Comparison of ENCODE assay signal across 1 cellular context in the genomic region with DNA sequence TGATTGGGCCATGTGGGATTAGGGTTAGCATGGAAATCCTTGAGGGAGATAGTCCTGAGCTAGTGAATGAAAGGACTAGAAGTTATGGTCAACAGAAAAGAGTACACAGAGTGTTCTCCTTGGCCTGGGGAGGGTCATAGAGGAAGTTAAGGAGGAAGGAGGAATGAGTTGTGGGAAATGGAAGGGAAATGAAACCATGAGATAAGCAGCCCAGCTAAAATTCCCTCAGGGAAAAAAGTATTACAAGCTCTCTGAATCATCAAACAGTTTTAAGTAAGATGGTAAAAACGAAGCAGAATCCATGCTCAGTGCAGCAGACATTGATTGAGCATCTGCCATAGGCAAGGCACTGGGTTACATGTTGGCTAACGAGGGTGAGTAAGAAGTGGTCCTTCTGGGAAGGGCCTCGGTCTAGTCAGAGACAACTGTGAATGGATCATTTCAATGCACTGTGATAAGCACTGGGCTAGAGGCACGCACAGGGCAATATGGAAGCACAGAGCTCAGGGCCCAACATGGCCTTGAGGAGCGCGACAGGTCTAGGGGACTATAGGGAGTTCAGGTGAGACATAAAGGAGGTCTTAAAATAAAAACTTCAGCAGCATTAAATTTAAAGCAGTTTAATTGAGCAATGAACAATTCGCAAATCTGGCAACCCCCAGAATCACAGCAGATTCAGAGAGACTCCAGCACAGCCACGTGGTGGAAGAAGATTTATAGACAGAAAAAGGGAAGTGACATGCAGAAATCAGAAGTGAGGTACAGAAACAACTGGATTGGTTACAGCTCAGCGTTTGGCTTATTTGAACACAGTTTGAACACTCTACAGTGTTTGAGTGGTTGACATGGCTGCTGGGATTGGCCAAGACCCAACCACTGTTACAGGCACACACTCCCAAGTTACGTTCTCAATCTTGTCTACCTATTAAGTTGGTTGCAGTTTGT.
TF ChIP-seq lines count a peak whose summit lies in the region.

No MANE protein-coding gene starts in this region.

TF ChIP-seq in K562, 482 proteins besides CTCF, POLR2A, EP300 and RAD21 (continued from another document):
- TF ChIP-seq L3MBTL2 (IDR thresholded peaks at IDR 0.05) (peak; percentile 32; the same call in 1 of the 2 replicates), GABPA (tag; conservative IDR thresholded peaks at IDR 0.05; ENCODE audit: low read depth) (no peak), ZNF436 (CRISPR knock-in tag; IDR thresholded peaks at IDR 0.05) (no peak), RCOR1 (IDR thresholded peaks at IDR 0.05; ENCODE audit: borderline replicate concordance in 1 of 2, low read depth in 2 of 2, low read length in 2 of 2) (peak; percentile 56 to 81; a peak in 2 of 4 replicates), CREB1 (IDR thresholded peaks at IDR 0.05) (no peak), CREB1 (CRISPR knock-in tag; IDR thresholded peaks at IDR 0.05) (no peak), SIX5 (IDR thresholded peaks at IDR 0.05; ENCODE audit: borderline replicate concordance in 1 of 2, insufficient read depth in 1 of 2, low read depth in 1 of 2, low read length in 2 of 2) (no peak), SPI1 (IDR thresholded peaks at IDR 0.05; ENCODE audit: borderline replicate concordance, low read depth, low read length) (peak; percentile 92)
- TF ChIP-seq, protein P1, sequence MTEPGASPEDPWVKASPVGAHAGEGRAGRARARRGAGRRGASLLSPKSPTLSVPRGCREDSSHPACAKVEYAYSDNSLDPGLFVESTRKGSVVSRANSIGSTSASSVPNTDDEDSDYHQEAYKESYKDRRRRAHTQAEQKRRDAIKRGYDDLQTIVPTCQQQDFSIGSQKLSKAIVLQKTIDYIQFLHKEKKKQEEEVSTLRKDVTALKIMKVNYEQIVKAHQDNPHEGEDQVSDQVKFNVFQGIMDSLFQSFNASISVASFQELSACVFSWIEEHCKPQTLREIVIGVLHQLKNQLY (CRISPR knock-in tag; conservative IDR thresholded peaks at IDR 0.05) = no peak
- TF ChIP-seq, protein P2, sequence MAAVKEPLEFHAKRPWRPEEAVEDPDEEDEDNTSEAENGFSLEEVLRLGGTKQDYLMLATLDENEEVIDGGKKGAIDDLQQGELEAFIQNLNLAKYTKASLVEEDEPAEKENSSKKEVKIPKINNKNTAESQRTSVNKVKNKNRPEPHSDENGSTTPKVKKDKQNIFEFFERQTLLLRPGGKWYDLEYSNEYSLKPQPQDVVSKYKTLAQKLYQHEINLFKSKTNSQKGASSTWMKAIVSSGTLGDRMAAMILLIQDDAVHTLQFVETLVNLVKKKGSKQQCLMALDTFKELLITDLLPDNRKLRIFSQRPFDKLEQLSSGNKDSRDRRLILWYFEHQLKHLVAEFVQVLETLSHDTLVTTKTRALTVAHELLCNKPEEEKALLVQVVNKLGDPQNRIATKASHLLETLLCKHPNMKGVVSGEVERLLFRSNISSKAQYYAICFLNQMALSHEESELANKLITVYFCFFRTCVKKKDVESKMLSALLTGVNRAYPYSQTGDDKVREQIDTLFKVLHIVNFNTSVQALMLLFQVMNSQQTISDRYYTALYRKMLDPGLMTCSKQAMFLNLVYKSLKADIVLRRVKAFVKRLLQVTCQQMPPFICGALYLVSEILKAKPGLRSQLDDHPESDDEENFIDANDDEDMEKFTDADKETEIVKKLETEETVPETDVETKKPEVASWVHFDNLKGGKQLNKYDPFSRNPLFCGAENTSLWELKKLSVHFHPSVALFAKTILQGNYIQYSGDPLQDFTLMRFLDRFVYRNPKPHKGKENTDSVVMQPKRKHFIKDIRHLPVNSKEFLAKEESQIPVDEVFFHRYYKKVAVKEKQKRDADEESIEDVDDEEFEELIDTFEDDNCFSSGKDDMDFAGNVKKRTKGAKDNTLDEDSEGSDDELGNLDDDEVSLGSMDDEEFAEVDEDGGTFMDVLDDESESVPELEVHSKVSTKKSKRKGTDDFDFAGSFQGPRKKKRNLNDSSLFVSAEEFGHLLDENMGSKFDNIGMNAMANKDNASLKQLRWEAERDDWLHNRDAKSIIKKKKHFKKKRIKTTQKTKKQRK (IDR thresholded peaks at IDR 0.05; ENCODE audit: borderline replicate concordance, low read depth, low read length) = no peak
- TF ChIP-seq, protein P3, sequence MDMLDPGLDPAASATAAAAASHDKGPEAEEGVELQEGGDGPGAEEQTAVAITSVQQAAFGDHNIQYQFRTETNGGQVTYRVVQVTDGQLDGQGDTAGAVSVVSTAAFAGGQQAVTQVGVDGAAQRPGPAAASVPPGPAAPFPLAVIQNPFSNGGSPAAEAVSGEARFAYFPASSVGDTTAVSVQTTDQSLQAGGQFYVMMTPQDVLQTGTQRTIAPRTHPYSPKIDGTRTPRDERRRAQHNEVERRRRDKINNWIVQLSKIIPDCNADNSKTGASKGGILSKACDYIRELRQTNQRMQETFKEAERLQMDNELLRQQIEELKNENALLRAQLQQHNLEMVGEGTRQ (CRISPR knock-in tag; IDR thresholded peaks at IDR 0.05) = peak; percentile 40
- TF ChIP-seq, protein P4, sequence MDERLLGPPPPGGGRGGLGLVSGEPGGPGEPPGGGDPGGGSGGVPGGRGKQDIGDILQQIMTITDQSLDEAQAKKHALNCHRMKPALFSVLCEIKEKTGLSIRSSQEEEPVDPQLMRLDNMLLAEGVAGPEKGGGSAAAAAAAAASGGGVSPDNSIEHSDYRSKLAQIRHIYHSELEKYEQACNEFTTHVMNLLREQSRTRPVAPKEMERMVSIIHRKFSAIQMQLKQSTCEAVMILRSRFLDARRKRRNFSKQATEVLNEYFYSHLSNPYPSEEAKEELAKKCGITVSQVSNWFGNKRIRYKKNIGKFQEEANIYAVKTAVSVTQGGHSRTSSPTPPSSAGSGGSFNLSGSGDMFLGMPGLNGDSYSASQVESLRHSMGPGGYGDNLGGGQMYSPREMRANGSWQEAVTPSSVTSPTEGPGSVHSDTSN (CRISPR knock-in tag; IDR thresholded peaks at IDR 0.05; ENCODE audit: low read depth) = no peak
- TF ChIP-seq, protein P4 (tag; conservative IDR thresholded peaks at IDR 0.05; ENCODE audit: low read depth) = peak; percentile 74
- TF ChIP-seq, protein P5, sequence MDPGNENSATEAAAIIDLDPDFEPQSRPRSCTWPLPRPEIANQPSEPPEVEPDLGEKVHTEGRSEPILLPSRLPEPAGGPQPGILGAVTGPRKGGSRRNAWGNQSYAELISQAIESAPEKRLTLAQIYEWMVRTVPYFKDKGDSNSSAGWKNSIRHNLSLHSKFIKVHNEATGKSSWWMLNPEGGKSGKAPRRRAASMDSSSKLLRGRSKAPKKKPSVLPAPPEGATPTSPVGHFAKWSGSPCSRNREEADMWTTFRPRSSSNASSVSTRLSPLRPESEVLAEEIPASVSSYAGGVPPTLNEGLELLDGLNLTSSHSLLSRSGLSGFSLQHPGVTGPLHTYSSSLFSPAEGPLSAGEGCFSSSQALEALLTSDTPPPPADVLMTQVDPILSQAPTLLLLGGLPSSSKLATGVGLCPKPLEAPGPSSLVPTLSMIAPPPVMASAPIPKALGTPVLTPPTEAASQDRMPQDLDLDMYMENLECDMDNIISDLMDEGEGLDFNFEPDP (CRISPR knock-in tag; IDR thresholded peaks at IDR 0.05) = no peak
